ENCODE assay signal across 21 cellular contexts in the genomic region with DNA sequence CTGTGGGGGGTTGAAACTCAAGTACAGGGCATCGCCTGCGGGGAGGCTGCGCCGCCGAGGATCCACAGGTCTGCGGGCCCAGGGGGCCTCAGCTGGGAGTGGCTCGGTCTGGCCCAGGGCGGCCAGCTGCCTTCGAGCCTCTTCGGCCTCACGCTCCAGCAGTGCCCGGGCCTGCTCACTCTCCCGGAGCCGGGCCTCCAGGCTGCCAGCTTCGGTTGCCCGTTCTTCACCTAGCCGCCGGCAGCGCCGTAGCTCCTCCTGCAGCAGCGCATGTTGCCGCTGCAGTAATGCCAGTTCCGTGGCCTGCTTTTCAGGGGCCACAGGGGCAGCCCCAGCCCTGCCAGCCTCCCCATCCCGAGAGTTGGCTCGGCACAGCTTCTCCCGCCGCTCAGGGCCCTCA. TPM values are rescaled to one million over a fixed set of nuclear protein-coding genes. Genes with fewer than 3 reads are reported as not detected.
DNase-seq lines count a peak whose midpoint lies in the region; ATAC-seq and TF ChIP-seq lines count a peak whose summit lies in the region.
"Had no signal": no experiment of that assay in that cellular context is flagged by ENCODE, and none has a peak within 500 bp of the region (broad histone marks: within the 10 kb centered on the region; RNA-seq: fewer than 3 reads in every experiment).

No MANE protein-coding gene starts in this region.

- H3K23ac ChIP-seq in neuronal stem cell (ENCODE audit: low read depth, low read length, poor library complexity), result peak overlapping the region; percentile 85

- no peak overlapping the region for H3K14ac ChIP-seq in neuronal stem cell (ENCODE audit: low read length)

- no peak overlapping the region for H4K8ac ChIP-seq in neuronal stem cell (ENCODE audit: low read depth, low read length)

- no peak overlapping the region for H3K4ac ChIP-seq in neuronal stem cell (ENCODE audit: low read length)

- H4K91ac ChIP-seq in neuronal stem cell (ENCODE audit: low read depth, low read length, poor library complexity), result no peak overlapping the region

- TF ChIP-seq POLR2A in heart left ventricle (IDR thresholded peaks at IDR 0.05) (no peak), stomach (IDR thresholded peaks at IDR 0.05) (no peak)

- intact Hi-C loops in cardiac septum (cut with DNase I) (no loop called here), heart left ventricle (cut with DNase I) (no loop called here), upper lobe of right lung (cut with DNase I) (no loop called here), stomach (cut with DNase I; ENCODE audit: low total_unique reads) (no loop called here)
- intact Hi-C loops in activated T-helper 1 cell treated with anti-CD3 and anti-CD28 coated beads, Interleukin-12 subunit alpha, Interleukin-12 subunit beta, Interleukin-2, Interleukin-4 antibody, amounts not matched to agents 30 ng/mL and 10 ng/mL and 1 ng/mL, durations not matched to agents 14 hours and 24 hours and 36 hours (cut with micrococcal nuclease), result no loop called here

- H2AK5ac ChIP-seq in neuronal stem cell (ENCODE audit: low read depth, low read length), result no peak overlapping the region

- DNase-seq in cardiac septum (ENCODE audit: low spot score) (peak; percentile 70), heart left ventricle (no peak), neuronal stem cell (ENCODE audit: low spot score) (no peak), upper lobe of right lung (peak; percentile 55), stomach (no peak), anterior cingulate cortex (lab: John Stamatoyannopoulos, UW) (no peak)
- no peak for DNase-seq in activated T-helper 1 cell treated with anti-CD3 and anti-CD28 coated beads, Interleukin-12 subunit alpha, Interleukin-12 subunit beta, Interleukin-2, Interleukin-4 antibody, amounts not matched to agents 30 ng/mL and 10 ng/mL and 1 ng/mL, durations not matched to agents 14 hours and 24 hours and 36 hours (ENCODE audit: low spot score)
- DNase-seq: BE2C, DMS 273 treated with DMSO at 0.1 percent for 48 hours, DND-41, GOT3, IMR-90, MV-4-11, NCI-H187, NCI-H446, NCI-H526 had no signal

- H3K9me3 Mint-ChIP-seq in activated T-helper 1 cell treated with anti-CD3 and anti-CD28 coated beads, Interleukin-12 subunit alpha, Interleukin-12 subunit beta, Interleukin-2, Interleukin-4 antibody, amounts not matched to agents 30 ng/mL and 10 ng/mL and 1 ng/mL, durations not matched to agents 14 hours and 24 hours and 36 hours, result no peaks in the 10 kb centered on the region

- no peak overlapping the region for H2BK15ac ChIP-seq in neuronal stem cell (ENCODE audit: low read length)

- no peak overlapping the region for H3K4me2 ChIP-seq in neuronal stem cell (ENCODE audit: insufficient read depth, low read length, poor library complexity, severe bottlenecking)

- H3K36me3 ChIP-seq in heart left ventricle (peaks cover 8 to 100% (median 99%) of the 10 kb centered on the region in 9 donors), neuronal stem cell (replicated peaks in 1 of 2; ENCODE audit: control insufficient read depth in 2 of 2, insufficient read depth in 2 of 2, low read length in 2 of 2) (peaks cover 56 to 95% of the 10 kb centered on the region in 2 donors), upper lobe of right lung (peaks cover 98% of the 10 kb centered on the region), stomach (peaks cover 80 to 99% (median 97%) of the 10 kb centered on the region in 4 donors)

- peaks cover 21% of the 10 kb centered on the region for H3K4me1 Mint-ChIP-seq in activated T-helper 1 cell treated with anti-CD3 and anti-CD28 coated beads, Interleukin-12 subunit alpha, Interleukin-12 subunit beta, Interleukin-2, Interleukin-4 antibody, amounts not matched to agents 30 ng/mL and 10 ng/mL and 1 ng/mL, durations not matched to agents 14 hours and 24 hours and 36 hours (ENCODE audit: low read depth)

- H3K27ac Mint-ChIP-seq in activated T-helper 1 cell treated with anti-CD3 and anti-CD28 coated beads, Interleukin-12 subunit alpha, Interleukin-12 subunit beta, Interleukin-2, Interleukin-4 antibody, amounts not matched to agents 30 ng/mL and 10 ng/mL and 1 ng/mL, durations not matched to agents 14 hours and 24 hours and 36 hours, result peak overlapping the region; percentile 48

- peaks cover 52% of the 10 kb centered on the region for H3K36me3 Mint-ChIP-seq in activated T-helper 1 cell treated with anti-CD3 and anti-CD28 coated beads, Interleukin-12 subunit alpha, Interleukin-12 subunit beta, Interleukin-2, Interleukin-4 antibody, amounts not matched to agents 30 ng/mL and 10 ng/mL and 1 ng/mL, durations not matched to agents 14 hours and 24 hours and 36 hours (ENCODE audit: low read depth)

- H2AFZ ChIP-seq in neuronal stem cell (ENCODE audit: low read length), result no peak overlapping the region

- no peaks in the 10 kb centered on the region for H3K27me3 ChIP-seq in heart left ventricle
- no peaks in the 10 kb centered on the region for H3K27me3 ChIP-seq in neuronal stem cell (ENCODE audit: control insufficient read depth in 3 of 3, insufficient read depth in 3 of 3, low read depth in 1 of 3, low read length in 3 of 3)
- H3K27me3 ChIP-seq in upper lobe of right lung, result no peaks in the 10 kb centered on the region
- H3K27me3 ChIP-seq in stomach, result no peaks in the 10 kb centered on the region
- H3K27me3 ChIP-seq: BE2C, Peyer's patch had no signal

- H3K4me3 ChIP-seq in heart left ventricle (no peak overlapping the region), neuronal stem cell (ENCODE audit: low read length in 2 of 2) (no peak overlapping the region), upper lobe of right lung (no peak overlapping the region), stomach (no peak overlapping the region)
- H3K4me3 ChIP-seq: Peyer's patch had no signal

- peaks cover 6% of the 10 kb centered on the region for H3K79me1 ChIP-seq in neuronal stem cell (ENCODE audit: low read depth, low read length)

- no peak overlapping the region for H3K9ac ChIP-seq in neuronal stem cell (ENCODE audit: low read depth, low read length, poor library complexity)

- H3K9me3 ChIP-seq in heart left ventricle, result no peaks in the 10 kb centered on the region
- H3K9me3 ChIP-seq in neuronal stem cell (replicated peaks in 1 of 2; ENCODE audit: control insufficient read depth in 2 of 2, insufficient read depth in 1 of 2, low read depth in 1 of 2, low read length in 2 of 2), result no peaks in the 10 kb centered on the region
- H3K9me3 ChIP-seq in upper lobe of right lung, result no peaks in the 10 kb centered on the region
- no peaks in the 10 kb centered on the region for H3K9me3 ChIP-seq in stomach
- H3K9me3 ChIP-seq: BE2C, Peyer's patch had no signal

- 93 to 97% (median 96%) methylated on average over 18 to 27 of the region's 27 CpGs for WGBS in heart left ventricle, 4 donors
- no CpG with 5 or more reads among the region's 27 CpGs for WGBS in neuronal stem cell (ENCODE audit: extremely low coverage in 2 of 2, insufficient read length in 2 of 2, insufficient replicate concordance in 1 of 2), 2 donors
- WGBS in stomach, 5 donors, result 91 to 97% (median 97%) methylated on average over 10 to 27 of the region's 27 CpGs

- TF ChIP-seq EP300 in stomach (IDR thresholded peaks at IDR 0.05), result no peak

- H3K27me3 Mint-ChIP-seq in activated T-helper 1 cell treated with anti-CD3 and anti-CD28 coated beads, Interleukin-12 subunit alpha, Interleukin-12 subunit beta, Interleukin-2, Interleukin-4 antibody, amounts not matched to agents 30 ng/mL and 10 ng/mL and 1 ng/mL, durations not matched to agents 14 hours and 24 hours and 36 hours (ENCODE audit: insufficient read depth), result no peaks in the 10 kb centered on the region

- H3K4me1 ChIP-seq in heart left ventricle (peaks cover 0 to 20% (median 0%) of the 10 kb centered on the region in 12 donors), neuronal stem cell (ENCODE audit: control insufficient read depth in 2 of 2, insufficient read depth in 1 of 2, low read depth in 1 of 2, low read length in 2 of 2) (peaks cover 0 to 6% of the 10 kb centered on the region in 2 donors), upper lobe of right lung (peaks cover 9% of the 10 kb centered on the region), stomach (peaks cover 0 to 17% (median 10%) of the 10 kb centered on the region in 4 donors)
- H3K4me1 ChIP-seq: BE2C had no signal

- peak overlapping the region; percentile 18 for H2BK120ac ChIP-seq in neuronal stem cell (ENCODE audit: low read depth, low read length)

- no peak for ATAC-seq in heart left ventricle
- no peak for ATAC-seq in upper lobe of right lung
- ATAC-seq in HG02798 (IDR thresholded peaks at IDR 0.05; ENCODE audit: poor library complexity, unreplicated experiment), result no peak
- ATAC-seq: HCT116, Right ventricle myocardium inferior had no signal

- TF ChIP-seq CTCF in heart left ventricle (IDR thresholded peaks at IDR 0.05) (no peak), upper lobe of right lung (IDR thresholded peaks at IDR 0.05) (no peak), stomach (IDR thresholded peaks at IDR 0.05) (no peak)

- H3K27ac ChIP-seq in heart left ventricle, result no peak overlapping the region
- no peak overlapping the region for H3K27ac ChIP-seq in neuronal stem cell (replicated peaks; ENCODE audit: low read length)
- no peak overlapping the region for H3K27ac ChIP-seq in upper lobe of right lung
- no peak overlapping the region for H3K27ac ChIP-seq in stomach
- H3K27ac ChIP-seq: Peyer's patch had no signal

- peak overlapping the region; percentile 41 for H2BK12ac ChIP-seq in neuronal stem cell (ENCODE audit: low read length)

- no peak overlapping the region for H3K4me3 Mint-ChIP-seq in activated T-helper 1 cell treated with anti-CD3 and anti-CD28 coated beads, Interleukin-12 subunit alpha, Interleukin-12 subunit beta, Interleukin-2, Interleukin-4 antibody, amounts not matched to agents 30 ng/mL and 10 ng/mL and 1 ng/mL, durations not matched to agents 14 hours and 24 hours and 36 hours

- H2BK5ac ChIP-seq in neuronal stem cell (ENCODE audit: low read length), result no peak overlapping the region

- H3K18ac ChIP-seq in neuronal stem cell (ENCODE audit: low read length), result no peak overlapping the region

RNA-seq across cellular contexts. Expression of a gene that starts 9.4 kb away (rescaled TPM):
- total RNA-seq in cardiac septum (not detected), heart left ventricle (not detected), upper lobe of right lung (not detected), stomach (10 to 100 TPM in 1 of 5 donors, not detected in 4; 50.4 TPM)
- polyA plus RNA-seq in heart left ventricle (under 1 TPM in 1 of 2 donors, not detected in 1; 0.07 TPM), stomach (not detected)
- total RNA-seq in activated T-helper 1 cell treated with anti-CD3 and anti-CD28 coated beads, Interleukin-12 subunit alpha, Interleukin-12 subunit beta, Interleukin-2, Interleukin-4 antibody, amounts not matched to agents 30 ng/mL and 10 ng/mL and 1 ng/mL, durations not matched to agents 14 hours and 24 hours and 36 hours, result 0.16 TPM in 1 of 2 replicates, not detected in the other
- polyA plus RNA-seq in neuronal stem cell (2013, experiment 1 of 2), result not detected
- polyA plus RNA-seq in neuronal stem cell (2013, experiment 2 of 2), result not detected
- total RNA-seq: IMR-90, Right ventricle myocardium inferior, SK-MEL-5 had no signal
- polyA plus RNA-seq: IMR-90 had no signal

RNA-seq across cellular contexts. Expression of a gene that starts 16.6 kb away (rescaled TPM):
- 26.8 TPM for total RNA-seq in cardiac septum
- 10 to 100 TPM; 16.9 to 28.0 (median 22.6) TPM for total RNA-seq in heart left ventricle
- 10 to 100 TPM; 17.4 to 19.1 TPM for polyA plus RNA-seq in heart left ventricle
- total RNA-seq in activated T-helper 1 cell treated with anti-CD3 and anti-CD28 coated beads, Interleukin-12 subunit alpha, Interleukin-12 subunit beta, Interleukin-2, Interleukin-4 antibody, amounts not matched to agents 30 ng/mL and 10 ng/mL and 1 ng/mL, durations not matched to agents 14 hours and 24 hours and 36 hours, result 80.1 and 81.8 TPM in 2 replicates
- 41.1 TPM for polyA plus RNA-seq in neuronal stem cell (2013, experiment 1 of 2)
- 42.2 TPM for polyA plus RNA-seq in neuronal stem cell (2013, experiment 2 of 2)
- 40.1 TPM for total RNA-seq in upper lobe of right lung
- 100 to 1,000 TPM in 2 of 5 donors, 10 to 100 TPM in 3; 49.2 to 126 (median 78.4) TPM for total RNA-seq in stomach
- 10 to 100 TPM in 1 of 3 donors, 1 to 10 TPM in 2; 4.9 to 26.1 (median 9.3) TPM for polyA plus RNA-seq in stomach

RNA-seq across cellular contexts. Expression of a gene that starts 27.5 kb away (rescaled TPM):
- total RNA-seq in cardiac septum (95.9 TPM), heart left ventricle (10 to 100 TPM; 34.7 to 98.6 (median 61.6) TPM), upper lobe of right lung (220 TPM), stomach (100 to 1,000 TPM in 3 of 5 donors, 10 to 100 TPM in 2; 34.8 to 376 (median 180) TPM)
- polyA plus RNA-seq in heart left ventricle (10 to 100 TPM; 23.9 to 28.8 TPM), stomach (10 to 100 TPM; 20.4 to 27.6 (median 24.7) TPM)
- total RNA-seq in activated T-helper 1 cell treated with anti-CD3 and anti-CD28 coated beads, Interleukin-12 subunit alpha, Interleukin-12 subunit beta, Interleukin-2, Interleukin-4 antibody, amounts not matched to agents 30 ng/mL and 10 ng/mL and 1 ng/mL, durations not matched to agents 14 hours and 24 hours and 36 hours, result 221 and 222 TPM in 2 replicates
- 55.4 TPM for polyA plus RNA-seq in neuronal stem cell (2013, experiment 1 of 2)
- 57.0 TPM for polyA plus RNA-seq in neuronal stem cell (2013, experiment 2 of 2)

RNA-seq across cellular contexts. Expression of a gene that starts 39.7 kb away (rescaled TPM):
- total RNA-seq in cardiac septum, result 26.2 TPM
- 10 to 100 TPM; 15.1 to 33.3 (median 20.0) TPM for total RNA-seq in heart left ventricle
- 10 to 100 TPM in 1 of 2 donors, 1 to 10 TPM in 1; 8.1 to 20.1 TPM for polyA plus RNA-seq in heart left ventricle
- total RNA-seq in activated T-helper 1 cell treated with anti-CD3 and anti-CD28 coated beads, Interleukin-12 subunit alpha, Interleukin-12 subunit beta, Interleukin-2, Interleukin-4 antibody, amounts not matched to agents 30 ng/mL and 10 ng/mL and 1 ng/mL, durations not matched to agents 14 hours and 24 hours and 36 hours, result 20.2 and 22.3 TPM in 2 replicates
- polyA plus RNA-seq in neuronal stem cell (2013, experiment 1 of 2), result 22.1 TPM
- 22.2 TPM for polyA plus RNA-seq in neuronal stem cell (2013, experiment 2 of 2)
- total RNA-seq in upper lobe of right lung, result 49.9 TPM
- 100 to 1,000 TPM in 1 of 5 donors, 10 to 100 TPM in 3, not detected in 1; 23.9 to 108 (median 48.2) TPM for total RNA-seq in stomach
- 10 to 100 TPM; 13.1 to 14.1 (median 13.8) TPM for polyA plus RNA-seq in stomach

Comparison
In these comparisons a context has a peak if more than half of its experiments do, and no peak if none do; other contexts are left out.
1. DNase-seq: peak in cardiac septum (single experiment) and upper lobe of right lung (single experiment); none in heart left ventricle (0 of 5), activated T-helper 1 cell treated with anti-CD3 and anti-CD28 coated beads, Interleukin-12 subunit alpha, Interleukin-12 subunit beta, Interleukin-2, Interleukin-4 antibody, amounts not matched to agents 30 ng/mL and 10 ng/mL and 1 ng/mL, durations not matched to agents 14 hours and 24 hours and 36 hours (single experiment), neuronal stem cell (single experiment), stomach (single experiment) and anterior cingulate cortex (0 of 58).